8 cellular contexts compared by ENCODE assay signal in the genomic region with DNA sequence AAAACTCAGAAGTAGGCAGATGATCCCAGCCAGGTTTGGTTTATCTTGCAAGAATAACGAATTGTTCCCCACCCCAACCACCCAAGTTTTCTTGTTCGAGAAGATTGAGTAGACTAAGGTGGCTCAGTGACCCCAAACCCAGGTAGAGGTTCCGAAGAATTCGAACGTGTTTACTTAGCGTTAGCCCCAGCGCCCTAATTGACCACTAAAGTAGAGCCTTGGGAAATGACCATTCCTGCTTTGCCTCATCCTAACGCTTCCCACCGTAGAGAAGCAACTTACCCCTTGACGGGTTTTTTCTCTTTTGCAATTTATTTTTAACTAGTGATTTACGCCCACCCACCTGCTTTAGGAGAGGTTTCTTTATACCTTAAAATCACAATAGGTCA. TPM values are rescaled to one million over a fixed set of nuclear protein-coding genes. Genes with fewer than 3 reads are reported as not detected.
DNase-seq lines count a peak whose midpoint lies in the region; ATAC-seq and FAIRE-seq lines count a peak whose summit lies in the region.

No MANE protein-coding gene starts in this region.

- H3K9me3 ChIP-seq in iPS-15b (ENCODE audit: control insufficient read depth, insufficient read depth, low read length), result no peaks in the 10 kb centered on the region
- no peaks in the 10 kb centered on the region for H3K9me3 ChIP-seq in small intestine (ENCODE audit: control insufficient read depth, low read depth)

- no peaks in the 10 kb centered on the region for H3K9me3 Mint-ChIP-seq in stimulated activated naive CD8-positive, alpha-beta T cell treated with anti-CD3 and anti-CD28 coated beads, Interleukin-15, Interleukin-2, amounts not matched to agents 100 ng/mL and 50 ng/mL, for 24 hours
- peaks cover 5% of the 10 kb centered on the region in 2 donors for H3K9me3 Mint-ChIP-seq in activated naive CD4-positive, alpha-beta T cell treated with anti-CD3 and anti-CD28 coated beads, Interleukin-2, amount 50 U/mL, for 72 hours

- no peaks in the 10 kb centered on the region for H3K36me3 ChIP-seq in iPS-15b (ENCODE audit: control insufficient read depth, insufficient read depth, low read length)
- no peaks in the 10 kb centered on the region for H3K36me3 ChIP-seq in small intestine (ENCODE audit: control insufficient read depth in 2 of 2, insufficient read depth in 2 of 2, low read length in 2 of 2)

- peak overlapping the region; percentile 85 for H3K4me3 Mint-ChIP-seq in stimulated activated naive CD8-positive, alpha-beta T cell treated with anti-CD3 and anti-CD28 coated beads, Interleukin-15, Interleukin-2, amounts not matched to agents 100 ng/mL and 50 ng/mL, for 24 hours

- H3K4me3 ChIP-seq in iPS-15b (ENCODE audit: low read depth, low read length), result peak overlapping the region; percentile 91
- peak overlapping the region; percentile 97 to 99 for H3K4me3 ChIP-seq in small intestine (ENCODE audit: low read depth in 1 of 2, low read length in 2 of 2)

- WGBS in small intestine, 3 donors, result 0 to 1% (median 1%) methylated on average over 11 of the region's 11 CpGs

- no peaks in the 10 kb centered on the region for H3K27me3 ChIP-seq in iPS-15b (ENCODE audit: control insufficient read depth, insufficient read depth, low read length)
- H3K27me3 ChIP-seq in small intestine (ENCODE audit: control insufficient read depth in 2 of 2, insufficient read depth in 2 of 2, low read length in 2 of 2), result no peaks in the 10 kb centered on the region

- H3K27me3 Mint-ChIP-seq in stimulated activated naive CD8-positive, alpha-beta T cell treated with anti-CD3 and anti-CD28 coated beads, Interleukin-15, Interleukin-2, amounts not matched to agents 100 ng/mL and 50 ng/mL, for 24 hours, result no peaks in the 10 kb centered on the region

- no peak for DNase-seq in stimulated activated naive CD8-positive, alpha-beta T cell treated with anti-CD3 and anti-CD28 coated beads, Interleukin-15, Interleukin-2, amounts not matched to agents 100 U/mL and 50 U/mL, for 24 hours
- DNase-seq in activated naive CD4-positive, alpha-beta T cell treated with anti-CD3 and anti-CD28 coated beads, Interleukin-2, amount 50 U/mL, for 72 hours (ENCODE audit: low spot score in 2 of 2), result no peak
- DNase-seq in small intestine (no peak), HUDEP-2 (lab: John Stamatoyannopoulos, UW; ENCODE audit: unreplicated experiment in 76 of 76) (no peak), DMS 273 (lab: John Stamatoyannopoulos, UW; ENCODE audit: unreplicated experiment) (no peak)

- H3K27ac ChIP-seq in small intestine (ENCODE audit: low read depth in 1 of 2, low read length in 1 of 2), result peak overlapping the region; percentile 92 to 94

- no peak for ATAC-seq in stimulated activated naive CD8-positive, alpha-beta T cell treated with anti-CD3 and anti-CD28 coated beads, Interleukin-15, Interleukin-2, amounts not matched to agents 100 U/mL and 50 U/mL, for 24 hours
- no peak for ATAC-seq in activated naive CD4-positive, alpha-beta T cell treated with anti-CD3 and anti-CD28 coated beads, Interleukin-2, amount 50 U/mL, for 72 hours
- no peak for ATAC-seq in GM19452 (IDR thresholded peaks at IDR 0.05; ENCODE audit: unreplicated experiment)

- FAIRE-seq in small intestine (lab: Jason Lieb, UNC), result no peak

- H3K4me1 ChIP-seq in iPS-15b (ENCODE audit: control insufficient read depth, insufficient read depth, low read length) (peaks cover 7% of the 10 kb centered on the region), small intestine (ENCODE audit: control insufficient read depth in 2 of 2, insufficient read depth in 1 of 2, low read depth in 1 of 2, low read length in 1 of 2) (no peaks in the 10 kb centered on the region)

- H3K4me1 Mint-ChIP-seq in stimulated activated naive CD8-positive, alpha-beta T cell treated with anti-CD3 and anti-CD28 coated beads, Interleukin-15, Interleukin-2, amounts not matched to agents 100 ng/mL and 50 ng/mL, for 24 hours (ENCODE audit: low read depth), result peaks cover 42% of the 10 kb centered on the region

- peak overlapping the region; percentile 88 for H3K27ac Mint-ChIP-seq in stimulated activated naive CD8-positive, alpha-beta T cell treated with anti-CD3 and anti-CD28 coated beads, Interleukin-15, Interleukin-2, amounts not matched to agents 100 ng/mL and 50 ng/mL, for 24 hours
- peak overlapping the region; percentile 90 to 92 for H3K27ac Mint-ChIP-seq in activated naive CD4-positive, alpha-beta T cell treated with anti-CD3 and anti-CD28 coated beads, Interleukin-2, amount 50 U/mL, for 72 hours

- H3K36me3 Mint-ChIP-seq in stimulated activated naive CD8-positive, alpha-beta T cell treated with anti-CD3 and anti-CD28 coated beads, Interleukin-15, Interleukin-2, amounts not matched to agents 100 ng/mL and 50 ng/mL, for 24 hours (ENCODE audit: low read depth), result peaks cover 24% of the 10 kb centered on the region
- H3K36me3 Mint-ChIP-seq in activated naive CD4-positive, alpha-beta T cell treated with anti-CD3 and anti-CD28 coated beads, Interleukin-2, amount 50 U/mL, for 72 hours, result peaks cover 0 to 6% of the 10 kb centered on the region in 2 donors

- H3K9ac ChIP-seq in iPS-15b (ENCODE audit: low read depth, low read length), result peak overlapping the region; percentile 96

RNA-seq across cellular contexts. Expression of a gene that starts 0.9 kb away (rescaled TPM):
- 10 to 100 TPM; 14.4 to 18.1 TPM for total RNA-seq in activated naive CD4-positive, alpha-beta T cell treated with anti-CD3 and anti-CD28 coated beads, Interleukin-2, amount 50 U/mL, for 72 hours
- polyA plus RNA-seq in small intestine, result 1 to 10 TPM; 7.8 to 9.9 (median 8.9) TPM
